Comparison of ENCODE assay signal across 19 cellular contexts in genomic region chr2:241879326-241879725, GRCh38. TPM values are rescaled to one million over a fixed set of nuclear protein-coding genes. Genes with fewer than 3 reads are reported as not detected.
A peak's percentile ranks its signal among the peaks of the same experiment; 100 is the strongest.
DNase-seq lines count a peak whose midpoint lies in the region; ATAC-seq and TF ChIP-seq lines count a peak whose summit lies in the region.
"Had no signal": no experiment of that assay in that cellular context is flagged by ENCODE, and none has a peak within 500 bp of the region (broad histone marks: within the 10 kb centered on the region; RNA-seq: fewer than 3 reads in every experiment).

No MANE protein-coding gene starts in this region.

- H3K4me1 ChIP-seq in left ventricle myocardium inferior, result peaks cover 29% of the 10 kb centered on the region

- no peaks in the 10 kb centered on the region for H3K27me3 Mint-ChIP-seq in activated CD8-positive, alpha-beta T cell treated with anti-CD3 and anti-CD28 coated beads for 36 hours

- H3K27me3 ChIP-seq in left ventricle myocardium inferior (ENCODE audit: low read depth), result no peaks in the 10 kb centered on the region
- H3K27me3 ChIP-seq in H7 (ENCODE audit: control insufficient read depth, insufficient read depth, low read length), result no peaks in the 10 kb centered on the region
- H3K27me3 ChIP-seq: Peyer's patch had no signal

- no peak overlapping the region for H3K27ac ChIP-seq in left ventricle myocardium inferior (replicated peaks)
- H3K27ac ChIP-seq: A549, Peyer's patch had no signal

- no peak for ATAC-seq in Right ventricle myocardium superior (ENCODE audit: poor library complexity)
- ATAC-seq in activated CD8-positive, alpha-beta T cell treated with anti-CD3 and anti-CD28 coated beads for 36 hours, result no peak
- ATAC-seq in stimulated activated effector memory CD8-positive, alpha-beta T cell treated with anti-CD3 and anti-CD28 coated beads, Interleukin-12 subunit alpha, Interleukin-12 subunit beta, amount 100 ng/mL, for 72 hours, result no peak
- ATAC-seq in HG03135 (IDR thresholded peaks at IDR 0.05; ENCODE audit: unreplicated experiment), result no peak
- ATAC-seq in GM18517 (IDR thresholded peaks at IDR 0.05; ENCODE audit: unreplicated experiment), result no peak
- ATAC-seq: A549 had no signal

- H3K4me3 ChIP-seq in left ventricle myocardium inferior, result no peak overlapping the region
- H3K4me3 ChIP-seq in H7 (ENCODE audit: insufficient read depth, low read depth, low read length), result no peak overlapping the region
- H3K4me3 ChIP-seq: A549, Peyer's patch had no signal

- H3K9me3 Mint-ChIP-seq in activated CD8-positive, alpha-beta T cell treated with anti-CD3 and anti-CD28 coated beads for 36 hours, result no peaks in the 10 kb centered on the region
- no peaks in the 10 kb centered on the region for H3K9me3 Mint-ChIP-seq in stimulated activated effector memory CD8-positive, alpha-beta T cell treated with anti-CD3 and anti-CD28 coated beads, Interleukin-12 subunit alpha, Interleukin-12 subunit beta, amount 100 ng/mL, for 72 hours

- no peaks in the 10 kb centered on the region for H3K36me3 ChIP-seq in left ventricle myocardium inferior
- no peaks in the 10 kb centered on the region for H3K36me3 ChIP-seq in H7 (replicated peaks; ENCODE audit: control insufficient read depth, insufficient read depth, low read length)
- H3K36me3 ChIP-seq: Peyer's patch had no signal

- H3K36me3 Mint-ChIP-seq in activated CD8-positive, alpha-beta T cell treated with anti-CD3 and anti-CD28 coated beads for 36 hours (ENCODE audit: low read depth), result peaks cover 10% of the 10 kb centered on the region
- peaks cover 40% of the 10 kb centered on the region for H3K36me3 Mint-ChIP-seq in stimulated activated effector memory CD8-positive, alpha-beta T cell treated with anti-CD3 and anti-CD28 coated beads, Interleukin-12 subunit alpha, Interleukin-12 subunit beta, amount 100 ng/mL, for 72 hours

- H3K9me3 ChIP-seq in left ventricle myocardium inferior (replicated peaks), result no peaks in the 10 kb centered on the region
- H3K9me3 ChIP-seq: Peyer's patch, SK-N-SH had no signal

- intact Hi-C loops in Right ventricle myocardium superior (cut with DNase I), result loop anchor here (5.0 kb wide), 1 partner anchor 142 kb away; no protein-coding TSS in a partner anchor
- intact Hi-C loops in left ventricle myocardium inferior (cut with micrococcal nuclease), result no loop called here
- intact Hi-C loops in activated CD8-positive, alpha-beta T cell treated with anti-CD3 and anti-CD28 coated beads for 36 hours (cut with micrococcal nuclease), result no loop called here

- POLR2A ChIA-PET in activated CD8-positive, alpha-beta T cell treated with anti-CD3 and anti-CD28 coated beads for 36 hours (lab: Charles Lee), result interaction anchor here (0.6 to 2.2 kb wide), 3 partner anchors 11 to 177 kb away, joined by 3 to 9 read pairs (median 9); partner anchors contain the start of gene ING5

- H3K27ac Mint-ChIP-seq in activated CD8-positive, alpha-beta T cell treated with anti-CD3 and anti-CD28 coated beads for 36 hours, result no peak overlapping the region
- peak overlapping the region; percentile 26 for H3K27ac Mint-ChIP-seq in stimulated activated effector memory CD8-positive, alpha-beta T cell treated with anti-CD3 and anti-CD28 coated beads, Interleukin-12 subunit alpha, Interleukin-12 subunit beta, amount 100 ng/mL, for 72 hours

- DNase-seq in Right ventricle myocardium superior, result peak; percentile 38
- no peak for DNase-seq in left ventricle myocardium inferior
- peak; percentile 46 for DNase-seq in H7
- DNase-seq in activated CD8-positive, alpha-beta T cell treated with anti-CD3 and anti-CD28 coated beads for 36 hours, result no peak
- no peak for DNase-seq in stimulated activated effector memory CD8-positive, alpha-beta T cell treated with anti-CD3 and anti-CD28 coated beads, Interleukin-12 subunit alpha, Interleukin-12 subunit beta, amount 100 ng/mL, for 72 hours (ENCODE audit: low spot score in 2 of 2)
- no peak for DNase-seq in iPS-NIHi7 (ENCODE audit: extremely low spot score)
- DNase-seq: DND-41, H9, NCI-H1105, NCI-H2081 treated with DMSO at 0.1 percent for 48 hours, NCI-H446 treated with DMSO at 0.1 percent for 48 hours, Peyer's patch, SHP77, SK-N-SH had no signal

- TF ChIP-seq CTCF in left ventricle myocardium inferior (IDR thresholded peaks at IDR 0.05; ENCODE audit: borderline replicate concordance), result no peak
- no peak for TF ChIP-seq CTCF in activated CD8-positive, alpha-beta T cell treated with anti-CD3 and anti-CD28 coated beads for 36 hours (IDR thresholded peaks at IDR 0.05)

- peak overlapping the region; percentile 84 for H3K4me3 Mint-ChIP-seq in activated CD8-positive, alpha-beta T cell treated with anti-CD3 and anti-CD28 coated beads for 36 hours
- H3K4me3 Mint-ChIP-seq in stimulated activated effector memory CD8-positive, alpha-beta T cell treated with anti-CD3 and anti-CD28 coated beads, Interleukin-12 subunit alpha, Interleukin-12 subunit beta, amount 100 ng/mL, for 72 hours, result peak overlapping the region; percentile 92

- CTCF ChIA-PET in activated CD8-positive, alpha-beta T cell treated with anti-CD3 and anti-CD28 coated beads for 36 hours (lab: Charles Lee), result interaction anchor here (1.1 to 5.2 kb wide), 17 partner anchors 12 to 241 kb away, joined by 3 to 62 read pairs (median 6); partner anchors contain the start of genes ATG4B, D2HGDH, ING5 and RTP5

- H3K4me1 Mint-ChIP-seq in activated CD8-positive, alpha-beta T cell treated with anti-CD3 and anti-CD28 coated beads for 36 hours (ENCODE audit: low read depth), result peaks cover 29% of the 10 kb centered on the region
- H3K4me1 Mint-ChIP-seq in stimulated activated effector memory CD8-positive, alpha-beta T cell treated with anti-CD3 and anti-CD28 coated beads, Interleukin-12 subunit alpha, Interleukin-12 subunit beta, amount 100 ng/mL, for 72 hours, result peaks cover 39% of the 10 kb centered on the region

RNA-seq across cellular contexts. Expression of gene RTP5, which starts 9.8 kb away (rescaled TPM):
- total RNA-seq in Right ventricle myocardium superior (not detected), left ventricle myocardium inferior (not detected)
- not detected in 2 replicates for total RNA-seq in H7 (2014; rRNA removed; shearing (Covaris generic))
- total RNA-seq in activated CD8-positive, alpha-beta T cell treated with anti-CD3 and anti-CD28 coated beads for 36 hours, result under 1 TPM; 0.22 to 0.29 TPM
- total RNA-seq: G401, H9, LHCN-M2 had no signal

RNA-seq across cellular contexts. Expression of gene PDCD1, which starts 20.6 kb away (rescaled TPM):
- total RNA-seq in Right ventricle myocardium superior (2.0 TPM), left ventricle myocardium inferior (3.3 TPM)
- total RNA-seq in H7 (2014; rRNA removed; shearing (Covaris generic)), result 1.0 and 2.8 TPM in 2 replicates
- total RNA-seq in activated CD8-positive, alpha-beta T cell treated with anti-CD3 and anti-CD28 coated beads for 36 hours, result 10 to 100 TPM; 19.4 to 20.3 TPM
- total RNA-seq: G401, LHCN-M2 had no signal

Comparison
In these comparisons a context has a peak if more than half of its experiments do, and no peak if none do; other contexts are left out.
1. DNase-seq: peak in Right ventricle myocardium superior (single experiment) and H7 (single experiment); none in left ventricle myocardium inferior (single experiment), activated CD8-positive, alpha-beta T cell treated with anti-CD3 and anti-CD28 coated beads for 36 hours (single experiment), stimulated activated effector memory CD8-positive, alpha-beta T cell treated with anti-CD3 and anti-CD28 coated beads, Interleukin-12 subunit alpha, Interleukin-12 subunit beta, amount 100 ng/mL, for 72 hours (0 of 2) and iPS-NIHi7 (single experiment).